1 cellular context compared by ENCODE assay signal in genomic region chr2:38438133-38438532, GRCh38.
A peak's percentile ranks its signal among the peaks of the same experiment; 100 is the strongest.
TF ChIP-seq lines count a peak whose summit lies in the region.

No MANE protein-coding gene starts in this region.

TF ChIP-seq in GM12878, 131 proteins besides CTCF, POLR2A, EP300 and RAD21:
- no peak for TF ChIP-seq ESRRA (IDR thresholded peaks at IDR 0.05; ENCODE audit: low read length)
- TF ChIP-seq ZNF384 (IDR thresholded peaks at IDR 0.05; ENCODE audit: borderline replicate concordance, low read depth, low read length) = 0 out of 2 replicates have a peak, but pooled peaks have one; percentile 26
